In genomic region chr1:147927689-147928088, GRCh38 we compare ENCODE assay signal across 7 cellular contexts. TPM values are rescaled to one million over a fixed set of nuclear protein-coding genes. Genes with fewer than 3 reads are reported as not detected.
"Had no signal": no experiment of that assay in that cellular context is flagged by ENCODE, and none has a peak within 500 bp of the region (broad histone marks: within the 10 kb centered on the region; RNA-seq: fewer than 3 reads in every experiment).

No MANE protein-coding gene starts in this region.

RNA-seq across cellular contexts. Expression of gene GJA8, which starts 25.1 kb away (rescaled TPM):
- total RNA-seq: activated B cell treated with CpG ODN at 0.5 μM for 24 hours; activated CD4-positive, alpha-beta memory T cell treated with anti-CD3 and anti-CD28 coated beads, Interleukin-2, amount 10 ng/mL, durations not matched to agents 7 days and 5 days; activated CD8-positive, alpha-beta memory T cell treated with anti-CD3 and anti-CD28 coated beads, Interleukin-2, amount 10 ng/mL, durations not matched to agents 7 days and 5 days; chondrocyte; MCF 10A; OCI-LY7; Right ventricle myocardium superior had no signal
